8 cellular contexts compared by ENCODE assay signal in genomic region chr2:69829243-69830044, GRCh38. TPM values are rescaled to one million over a fixed set of nuclear protein-coding genes. Genes with fewer than 3 reads are reported as not detected.
A peak's percentile ranks its signal among the peaks of the same experiment; 100 is the strongest.
DNase-seq lines count a peak whose midpoint lies in the region; FAIRE-seq and TF ChIP-seq lines count a peak whose summit lies in the region.

GMCL1 (plus strand) TSS chr2:69829660; CDS start chr2:69829893, 233 bp downstream.

- no peak for FAIRE-seq in frontal cortex (lab: Jason Lieb, UNC)

- peak within 1 kb of the TSS; percentile 100 for H3K14ac ChIP-seq in neuronal stem cell (ENCODE audit: low read length)

- H3K18ac ChIP-seq in neuronal stem cell (ENCODE audit: low read length) = peak within 1 kb of the TSS; percentile 96

- H3K4ac ChIP-seq in neuronal stem cell (ENCODE audit: low read length) = peak within 1 kb of the TSS; percentile 84

- no peak within 1 kb of the TSS for H2BK120ac ChIP-seq in neuronal stem cell (ENCODE audit: low read depth, low read length)

- H4K8ac ChIP-seq in neuronal stem cell (ENCODE audit: low read depth, low read length) = no peak within 1 kb of the TSS

- H3K79me1 ChIP-seq in neuronal stem cell (ENCODE audit: low read depth, low read length) = peaks cover 8% of the 10 kb centered on the region

- H2AFZ ChIP-seq in neuronal stem cell (ENCODE audit: low read length) = peak within 1 kb of the TSS; percentile 98

- H3K36me3 ChIP-seq in SJSA1 (peaks cover 23% of the 10 kb centered on the region), neuronal stem cell (replicated peaks in 1 of 2; ENCODE audit: control insufficient read depth in 2 of 2, insufficient read depth in 2 of 2, low read length in 2 of 2) (peaks cover 2 to 27% of the 10 kb centered on the region in 2 donors), subcutaneous abdominal adipose tissue (ENCODE audit: control insufficient read depth in 5 of 5, insufficient read depth in 5 of 5, low read length in 5 of 5) (peaks cover 0 to 6% (median 0%) of the 10 kb centered on the region in 5 donors)

- peak within 1 kb of the TSS; percentile 100 for H3K9ac ChIP-seq in neuronal stem cell (ENCODE audit: low read depth, low read length, poor library complexity)
- peak within 1 kb of the TSS; percentile 81 to 96 (median 96) for H3K9ac ChIP-seq in subcutaneous abdominal adipose tissue (ENCODE audit: low read length in 5 of 5)

- TF ChIP-seq CTCF in HFF-Myc (IDR thresholded peaks at IDR 0.05; ENCODE audit: low read depth, low read length, missing control alignments) = no peak

- H3K4me2 ChIP-seq in neuronal stem cell (ENCODE audit: insufficient read depth, low read length, poor library complexity, severe bottlenecking) = peak within 1 kb of the TSS; percentile 94

- peak within 1 kb of the TSS; percentile 65 for H3K27ac ChIP-seq in SJSA1
- peak within 1 kb of the TSS; percentile 88 for H3K27ac ChIP-seq in neuronal stem cell (replicated peaks; ENCODE audit: low read length)
- H3K27ac ChIP-seq in subcutaneous abdominal adipose tissue (ENCODE audit: low read depth, low read length) = peak within 1 kb of the TSS; percentile 98

- H3K27me3 ChIP-seq in SJSA1 (replicated peaks) (no peaks in the 10 kb centered on the region), neuronal stem cell (ENCODE audit: control insufficient read depth in 3 of 3, insufficient read depth in 3 of 3, low read depth in 1 of 3, low read length in 3 of 3) (no peaks in the 10 kb centered on the region), subcutaneous abdominal adipose tissue (ENCODE audit: control insufficient read depth in 5 of 5, insufficient read depth in 4 of 5, low read length in 5 of 5) (no peaks in the 10 kb centered on the region)

- H2BK12ac ChIP-seq in neuronal stem cell (ENCODE audit: low read length) = peak within 1 kb of the TSS; percentile 10

- peak; percentile 73 for DNase-seq in GM04503 (ENCODE audit: low read depth)
- DNase-seq in HFF-Myc (ENCODE audit: extremely low read depth, low read depth) = peak; percentile 87
- peak; percentile 94 for DNase-seq in MV-4-11 (lab: John Stamatoyannopoulos, UW)
- peak; percentile 97 for DNase-seq in SJSA1 (ENCODE audit: low read depth in 1 of 2, low spot score in 2 of 2)
- peak; percentile 96 to 99 (median 98) for DNase-seq in activated naive CD4-positive, alpha-beta T cell (lab: John Stamatoyannopoulos, UW)
- DNase-seq in frontal cortex (ENCODE audit: low spot score in 2 of 2) = peak; percentile 86 to 87
- DNase-seq in neuronal stem cell (ENCODE audit: low spot score) = peak; percentile 97

- H3K23ac ChIP-seq in neuronal stem cell (ENCODE audit: low read depth, low read length, poor library complexity) = peak within 1 kb of the TSS; percentile 98

- peak within 1 kb of the TSS; percentile 67 for H2BK15ac ChIP-seq in neuronal stem cell (ENCODE audit: low read length)

- peak within 1 kb of the TSS; percentile 85 for H2BK5ac ChIP-seq in neuronal stem cell (ENCODE audit: low read length)

- H3K4me1 ChIP-seq in SJSA1 (replicated peaks) (peaks cover 34% of the 10 kb centered on the region), neuronal stem cell (ENCODE audit: control insufficient read depth in 2 of 2, insufficient read depth in 1 of 2, low read depth in 1 of 2, low read length in 2 of 2) (peaks cover 2 to 5% of the 10 kb centered on the region in 2 donors), subcutaneous abdominal adipose tissue (ENCODE audit: control insufficient read depth in 5 of 5, insufficient read depth in 5 of 5, low read length in 5 of 5) (peaks cover 0 to 42% (median 29%) of the 10 kb centered on the region in 5 donors)

- H3K4me3 ChIP-seq in HFF-Myc (replicated peaks; ENCODE audit: low read depth, low read length) = peak within 1 kb of the TSS; percentile 84
- H3K4me3 ChIP-seq in SJSA1 = peak within 1 kb of the TSS; percentile 78
- H3K4me3 ChIP-seq in neuronal stem cell (ENCODE audit: low read length in 2 of 2) = peak within 1 kb of the TSS; percentile 86 to 95
- H3K4me3 ChIP-seq in subcutaneous abdominal adipose tissue (ENCODE audit: low read depth in 1 of 5, low read length in 5 of 5) = peak within 1 kb of the TSS; percentile 87 to 99 (median 89)

- no peak within 1 kb of the TSS for H2AK5ac ChIP-seq in neuronal stem cell (ENCODE audit: low read depth, low read length)

- H4K91ac ChIP-seq in neuronal stem cell (ENCODE audit: low read depth, low read length, poor library complexity) = peak within 1 kb of the TSS; percentile 53

- H3K9me3 ChIP-seq in SJSA1 (replicated peaks) (no peaks in the 10 kb centered on the region), neuronal stem cell (replicated peaks in 1 of 2; ENCODE audit: control insufficient read depth in 2 of 2, insufficient read depth in 1 of 2, low read depth in 1 of 2, low read length in 2 of 2) (no peaks in the 10 kb centered on the region), subcutaneous abdominal adipose tissue (ENCODE audit: control insufficient read depth in 5 of 5, low read length in 5 of 5) (no peaks in the 10 kb centered on the region)

- WGBS in neuronal stem cell (ENCODE audit: extremely low coverage in 2 of 2, insufficient read length in 2 of 2, insufficient replicate concordance in 1 of 2), 2 donors = no CpG with 5 or more reads among the region's 74 CpGs

RNA-seq across cellular contexts. Expression of gene GMCL1, which starts in this region (rescaled TPM):
- 12.4 and 20.1 TPM in 2 replicates for total RNA-seq in SJSA1 (2014; rRNA removed; shearing (Covaris generic))
- 13.5 TPM for total RNA-seq in frontal cortex
- 25.9 TPM for polyA plus RNA-seq in neuronal stem cell (2013, experiment 1 of 2)
- polyA plus RNA-seq in neuronal stem cell (2013, experiment 2 of 2) = 31.8 TPM

Comparison
In these comparisons a context has a peak if more than half of its experiments do, and no peak if none do; other contexts are left out.
1. Peak in every context shown above with its lines: DNase-seq, H3K4me3 ChIP-seq and H3K27ac ChIP-seq.